In genomic region chr2:34266908-34267697, GRCh38 we compare ENCODE assay signal across 13 cellular contexts.
DNase-seq lines count a peak whose midpoint lies in the region; ATAC-seq lines count a peak whose summit lies in the region.
"Had no signal": no experiment of that assay in that cellular context is flagged by ENCODE, and none has a peak within 500 bp of the region (broad histone marks: within the 10 kb centered on the region; RNA-seq: fewer than 3 reads in every experiment).

No MANE protein-coding gene starts in this region.

- 87% methylated on average over 9 of the region's 9 CpGs for WGBS in right cardiac atrium

- no peaks in the 10 kb centered on the region for H3K27me3 ChIP-seq in right cardiac atrium (ENCODE audit: control insufficient read depth, insufficient read depth)
- H3K27me3 ChIP-seq: adrenal gland, MG63 had no signal

- H3K4me1 ChIP-seq in right cardiac atrium (ENCODE audit: control insufficient read depth, insufficient read depth, low read length), result no peaks in the 10 kb centered on the region
- H3K4me1 ChIP-seq: adrenal gland had no signal

- intact Hi-C loops in right cardiac atrium (cut with DNase I), result no loop called here

- no peak overlapping the region for H3K4me3 ChIP-seq in right cardiac atrium (ENCODE audit: low read length)
- H3K4me3 ChIP-seq: adrenal gland, MG63, mucosa of descending colon had no signal

- H3K27ac ChIP-seq in right cardiac atrium (ENCODE audit: low read length), result no peak overlapping the region
- H3K27ac ChIP-seq: adrenal gland had no signal

- no peaks in the 10 kb centered on the region for H3K9me3 ChIP-seq in right cardiac atrium (ENCODE audit: control insufficient read depth, low read length)
- H3K9me3 ChIP-seq: adrenal gland, MG63, mucosa of descending colon had no signal

- ATAC-seq in GM18498 (IDR thresholded peaks at IDR 0.05; ENCODE audit: unreplicated experiment), result peak; percentile 83
- ATAC-seq in GM19351 (IDR thresholded peaks at IDR 0.05; ENCODE audit: unreplicated experiment), result peak; percentile 95
- ATAC-seq in HG02623 (IDR thresholded peaks at IDR 0.05; ENCODE audit: unreplicated experiment), result peak; percentile 89
- ATAC-seq in HG03439 (IDR thresholded peaks at IDR 0.05; ENCODE audit: unreplicated experiment), result peak; percentile 97
- ATAC-seq in right cardiac atrium, result no peak
- ATAC-seq: mucosa of descending colon had no signal

- DNase-seq in right cardiac atrium (no peak), mesenteric fat pad (ENCODE audit: low spot score) (no peak), NCI-H2196 (lab: John Stamatoyannopoulos, UW; ENCODE audit: unreplicated experiment) (no peak)
- DNase-seq in activated T-cell treated with anti-CD3 and anti-CD28 coated beads, Interleukin-2, amount 50 U/mL, for 1 hour, result no peak
- DNase-seq: adrenal gland, dermis blood vessel endothelial cell, MG63, mucosa of descending colon, T1000 had no signal

Comparison
In these comparisons a context has a peak if more than half of its experiments do, and no peak if none do; other contexts are left out.
1. ATAC-seq: peak in GM18498 (single experiment), GM19351 (single experiment), HG02623 (single experiment) and HG03439 (single experiment); none in right cardiac atrium (0 of 2).